ENCODE assay signal across 20 cellular contexts in genomic region chr16:24819462-24820040, GRCh38. TPM values are rescaled to one million over a fixed set of nuclear protein-coding genes. Genes with fewer than 3 reads are reported as not detected.
DNase-seq lines count a peak whose midpoint lies in the region; ATAC-seq and TF ChIP-seq lines count a peak whose summit lies in the region.
"Had no signal": no experiment of that assay in that cellular context is flagged by ENCODE, and none has a peak within 500 bp of the region (broad histone marks: within the 10 kb centered on the region; RNA-seq: fewer than 3 reads in every experiment).

No MANE protein-coding gene starts in this region.

- DNase-seq in activated naive CD4-positive, alpha-beta T cell (lab: John Stamatoyannopoulos, UW), result no peak
- no peak for DNase-seq in activated naive CD8-positive, alpha-beta T cell treated with anti-CD3 and anti-CD28 coated beads, Interleukin-2, amount 50 U/mL, for 24 hours
- DNase-seq in fibroblast of villous mesenchyme (ENCODE audit: low read depth) (peak; percentile 41), vagina (ENCODE audit: extremely low spot score in 2 of 2) (no peak), type B pancreatic cell (ENCODE audit: extremely low spot score, unreplicated experiment) (no peak), posterior cingulate gyrus (no peak), GM13976 (ENCODE audit: low spot score) (no peak)
- DNase-seq: activated CD4-positive, CD25-positive, alpha-beta regulatory T cell treated with anti-CD3 and anti-CD28 coated beads, Interleukin-2, amount 50 U/mL, for 72 hours; Caco-2; cerebellar nuclear complex; naive B cell; NCI-H1694 treated with DMSO at 0.1 percent for 48 hours; NCI-H510A treated with DMSO at 0.1 percent for 48 hours; SIG-M5; stimulated activated naive B cell treated with anti-CD40 and anti-IgM and Interleukin-4, amounts not matched to agents 10 μg/mL and 1 μg/mL and 100 μg/mL, for 72 hours had no signal

- peaks cover 8 to 82% of the 10 kb centered on the region in 2 donors for H3K36me3 ChIP-seq in vagina

- H3K27me3 Mint-ChIP-seq in activated naive CD4-positive, alpha-beta T cell treated with anti-CD3 and anti-CD28 coated beads, Interleukin-2, amount 50 U/mL, for 24 hours, result no peaks in the 10 kb centered on the region
- H3K27me3 Mint-ChIP-seq in activated naive CD8-positive, alpha-beta T cell treated with anti-CD3 and anti-CD28 coated beads, Interleukin-2, amount 50 U/mL, for 24 hours, result no peaks in the 10 kb centered on the region
- no peaks in the 10 kb centered on the region for H3K27me3 Mint-ChIP-seq in type B pancreatic cell
- H3K27me3 Mint-ChIP-seq: naive B cell; progenitor cell of endocrine pancreas; stimulated activated naive B cell treated with anti-CD40 and anti-IgM and Interleukin-4, amounts not matched to agents 10 μg/mL and 1 μg/mL and 100 μg/mL, for 72 hours had no signal

- peak overlapping the region; percentile 27 for H3K27ac Mint-ChIP-seq in activated naive CD4-positive, alpha-beta T cell treated with anti-CD3 and anti-CD28 coated beads, Interleukin-2, amount 50 U/mL, for 24 hours
- H3K27ac Mint-ChIP-seq in activated naive CD8-positive, alpha-beta T cell treated with anti-CD3 and anti-CD28 coated beads, Interleukin-2, amount 50 U/mL, for 24 hours, result peak overlapping the region; percentile 23
- H3K27ac Mint-ChIP-seq in type B pancreatic cell, result no peak overlapping the region
- H3K27ac Mint-ChIP-seq: stimulated activated naive B cell treated with anti-CD40 and anti-IgM and Interleukin-4, amounts not matched to agents 10 μg/mL and 1 μg/mL and 100 μg/mL, for 72 hours had no signal

- no peaks in the 10 kb centered on the region for H3K27me3 ChIP-seq in vagina

- intact Hi-C loops in vagina (cut with DNase I) (no loop called here), posterior cingulate gyrus (cut with DNase I) (no loop called here)

- H3K4me3 ChIP-seq in fibroblast of villous mesenchyme (ENCODE audit: low read depth, low read length) (no peak overlapping the region), vagina (no peak overlapping the region)
- H3K4me3 ChIP-seq: HAP-1 had no signal

- peaks cover 20% of the 10 kb centered on the region for H3K36me3 Mint-ChIP-seq in activated naive CD4-positive, alpha-beta T cell treated with anti-CD3 and anti-CD28 coated beads, Interleukin-2, amount 50 U/mL, for 24 hours
- H3K36me3 Mint-ChIP-seq in activated naive CD8-positive, alpha-beta T cell treated with anti-CD3 and anti-CD28 coated beads, Interleukin-2, amount 50 U/mL, for 24 hours (ENCODE audit: low read depth), result peaks cover 43% of the 10 kb centered on the region
- H3K36me3 Mint-ChIP-seq in type B pancreatic cell, result peaks cover 45% of the 10 kb centered on the region

- TF ChIP-seq POLR2A in vagina (IDR thresholded peaks at IDR 0.05), result no peak

- H3K4me3 Mint-ChIP-seq in activated naive CD4-positive, alpha-beta T cell treated with anti-CD3 and anti-CD28 coated beads, Interleukin-2, amount 50 U/mL, for 24 hours, result no peak overlapping the region
- no peak overlapping the region for H3K4me3 Mint-ChIP-seq in activated naive CD8-positive, alpha-beta T cell treated with anti-CD3 and anti-CD28 coated beads, Interleukin-2, amount 50 U/mL, for 24 hours
- H3K4me3 Mint-ChIP-seq in type B pancreatic cell, result no peak overlapping the region
- H3K4me3 Mint-ChIP-seq: naive B cell; stimulated activated naive B cell treated with anti-CD40 and anti-IgM and Interleukin-4, amounts not matched to agents 10 μg/mL and 1 μg/mL and 100 μg/mL, for 72 hours had no signal

- no peaks in the 10 kb centered on the region for H3K9me3 Mint-ChIP-seq in activated naive CD4-positive, alpha-beta T cell treated with anti-CD3 and anti-CD28 coated beads, Interleukin-2, amount 50 U/mL, for 24 hours
- no peaks in the 10 kb centered on the region for H3K9me3 Mint-ChIP-seq in activated naive CD8-positive, alpha-beta T cell treated with anti-CD3 and anti-CD28 coated beads, Interleukin-2, amount 50 U/mL, for 24 hours
- H3K9me3 Mint-ChIP-seq in type B pancreatic cell, result no peaks in the 10 kb centered on the region
- H3K9me3 Mint-ChIP-seq: naive B cell; stimulated activated naive B cell treated with anti-CD40 and anti-IgM and Interleukin-4, amounts not matched to agents 10 μg/mL and 1 μg/mL and 100 μg/mL, for 72 hours had no signal

- H3K9me3 ChIP-seq in vagina, result no peaks in the 10 kb centered on the region
- H3K9me3 ChIP-seq: Caco-2, HAP-1 had no signal

- no peak for TF ChIP-seq CTCF in fibroblast of villous mesenchyme (IDR thresholded peaks at IDR 0.05; ENCODE audit: insufficient read depth, low read depth, low read length)
- TF ChIP-seq CTCF in vagina (IDR thresholded peaks at IDR 0.05), result no peak
- TF ChIP-seq CTCF in type B pancreatic cell (conservative IDR thresholded peaks at IDR 0.05), result no peak
- no peak for TF ChIP-seq CTCF in GM13976 (IDR thresholded peaks at IDR 0.05; ENCODE audit: borderline replicate concordance, control extremely low read depth, extremely low read depth, insufficient read depth, missing control alignments)

- H3K4me1 ChIP-seq in vagina, result no peaks in the 10 kb centered on the region
- H3K4me1 ChIP-seq: Caco-2, HAP-1 had no signal

- in situ Hi-C loops in GM13976 (cut with MboI; ENCODE audit: low sequenced_read_pairs, unreplicated experiment), result no loop called here

- H3K27ac ChIP-seq in vagina, result peak overlapping the region; percentile 4

- no peaks in the 10 kb centered on the region for H3K4me1 Mint-ChIP-seq in activated naive CD4-positive, alpha-beta T cell treated with anti-CD3 and anti-CD28 coated beads, Interleukin-2, amount 50 U/mL, for 24 hours
- H3K4me1 Mint-ChIP-seq in activated naive CD8-positive, alpha-beta T cell treated with anti-CD3 and anti-CD28 coated beads, Interleukin-2, amount 50 U/mL, for 24 hours, result no peaks in the 10 kb centered on the region
- H3K4me1 Mint-ChIP-seq in type B pancreatic cell (ENCODE audit: unreplicated experiment), result no peaks in the 10 kb centered on the region
- H3K4me1 Mint-ChIP-seq: naive B cell; stimulated activated naive B cell treated with anti-CD40 and anti-IgM and Interleukin-4, amounts not matched to agents 10 μg/mL and 1 μg/mL and 100 μg/mL, for 72 hours had no signal

- ATAC-seq in activated naive CD8-positive, alpha-beta T cell treated with anti-CD3 and anti-CD28 coated beads, Interleukin-2, amount 50 U/mL, for 24 hours, result no peak
- ATAC-seq: stimulated activated naive B cell treated with anti-CD40 and anti-IgM and Interleukin-4, amounts not matched to agents 10 μg/mL and 1 μg/mL and 100 μg/mL, for 72 hours had no signal

RNA-seq across cellular contexts. Expression of gene SLC5A11, which starts 26.2 kb away (rescaled TPM):
- under 0.01 TPM in 1 of 2 replicates, not detected in the other for total RNA-seq in fibroblast of villous mesenchyme
- total RNA-seq in vagina, result not detected
- total RNA-seq in type B pancreatic cell (ENCODE audit: low replicate concordance), result 0.45 and 0.63 TPM in 2 replicates
- total RNA-seq: lower leg skin, M059J had no signal
